1 cellular context compared by ENCODE assay signal in the genomic region with DNA sequence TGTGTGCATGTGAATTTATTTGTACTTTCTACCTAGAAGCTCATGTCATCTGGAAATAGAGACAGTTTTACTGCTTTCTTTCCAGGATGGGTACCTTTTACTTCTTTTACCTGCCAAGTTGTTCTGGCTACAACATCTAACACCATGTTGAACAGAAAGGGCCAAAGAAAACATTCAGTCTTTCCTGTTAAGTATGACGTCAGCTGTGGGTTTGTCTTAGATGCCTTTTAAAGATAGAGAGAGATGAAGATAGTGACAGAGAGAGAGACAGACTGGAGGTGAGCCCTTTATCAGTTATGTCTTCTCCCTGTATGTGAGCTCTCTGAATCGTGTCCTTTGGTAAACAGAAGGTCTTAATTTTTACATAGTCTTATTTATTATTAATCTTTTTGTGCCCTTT.
TF ChIP-seq lines count a peak whose summit lies in the region.

No MANE protein-coding gene starts in this region.

TF ChIP-seq in HepG2, 621 proteins besides CTCF, POLR2A, EP300 and RAD21 (continued from another document):
- TF ChIP-seq, protein P1, sequence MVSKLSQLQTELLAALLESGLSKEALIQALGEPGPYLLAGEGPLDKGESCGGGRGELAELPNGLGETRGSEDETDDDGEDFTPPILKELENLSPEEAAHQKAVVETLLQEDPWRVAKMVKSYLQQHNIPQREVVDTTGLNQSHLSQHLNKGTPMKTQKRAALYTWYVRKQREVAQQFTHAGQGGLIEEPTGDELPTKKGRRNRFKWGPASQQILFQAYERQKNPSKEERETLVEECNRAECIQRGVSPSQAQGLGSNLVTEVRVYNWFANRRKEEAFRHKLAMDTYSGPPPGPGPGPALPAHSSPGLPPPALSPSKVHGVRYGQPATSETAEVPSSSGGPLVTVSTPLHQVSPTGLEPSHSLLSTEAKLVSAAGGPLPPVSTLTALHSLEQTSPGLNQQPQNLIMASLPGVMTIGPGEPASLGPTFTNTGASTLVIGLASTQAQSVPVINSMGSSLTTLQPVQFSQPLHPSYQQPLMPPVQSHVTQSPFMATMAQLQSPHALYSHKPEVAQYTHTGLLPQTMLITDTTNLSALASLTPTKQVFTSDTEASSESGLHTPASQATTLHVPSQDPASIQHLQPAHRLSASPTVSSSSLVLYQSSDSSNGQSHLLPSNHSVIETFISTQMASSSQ (IDR thresholded peaks at IDR 0.05; ENCODE audit: low read depth) = no peak
- TF ChIP-seq, protein P1 (CRISPR knock-in tag; IDR thresholded peaks at IDR 0.05; ENCODE audit: borderline replicate concordance) = no peak
- TF ChIP-seq ZNF460 (CRISPR knock-in tag; IDR thresholded peaks at IDR 0.05; ENCODE audit: borderline replicate concordance) = no peak
- TF ChIP-seq REL (CRISPR knock-in tag; conservative IDR thresholded peaks at IDR 0.05) = no peak
- no peak for TF ChIP-seq ELF4 (CRISPR knock-in tag; IDR thresholded peaks at IDR 0.05; ENCODE audit: borderline replicate concordance)
- TF ChIP-seq ATF7 (IDR thresholded peaks at IDR 0.05) = peak; percentile 96
- no peak for TF ChIP-seq ATF7 (CRISPR knock-in tag; IDR thresholded peaks at IDR 0.05)
- no peak for TF ChIP-seq ZMYM4 (CRISPR knock-in tag; IDR thresholded peaks at IDR 0.05)
TF ChIP-seq in HepG2: peak in this region for 2.
